Comparison of ENCODE assay signal across 1 cellular context in genomic region chr6:112029045-112029822, GRCh38.
TF ChIP-seq lines count a peak whose summit lies in the region.

No MANE protein-coding gene starts in this region.

TF ChIP-seq in HepG2, 621 proteins besides CTCF, POLR2A, EP300 and RAD21 (continued from another document):
- TF ChIP-seq ZNF280D (CRISPR knock-in tag; IDR thresholded peaks at IDR 0.05) (peak; percentile 62; the same call in 1 of the 2 replicates), YY1 (IDR thresholded peaks at IDR 0.05; ENCODE audit: insufficient read depth, insufficient replicate concordance, low read depth, low read length) (peak; percentile 92), PRDM10 (CRISPR knock-in tag; IDR thresholded peaks at IDR 0.05; ENCODE audit: low read depth) (no peak), HOXA5 (CRISPR knock-in tag; IDR thresholded peaks at IDR 0.05) (no peak), ZMYM3 (CRISPR knock-in tag; IDR thresholded peaks at IDR 0.05) (peak; percentile 13; the same call in 1 of the 2 replicates), GLMP (CRISPR knock-in tag; IDR thresholded peaks at IDR 0.05; ENCODE audit: borderline replicate concordance) (no peak), CBX5 (CRISPR knock-in tag; IDR thresholded peaks at IDR 0.05; ENCODE audit: borderline replicate concordance) (0 out of 2 replicates have a peak, but pooled peaks have one; percentile 23), NRL (CRISPR knock-in tag; IDR thresholded peaks at IDR 0.05; ENCODE audit: borderline replicate concordance) (no peak), ZNF644 (CRISPR knock-in tag; IDR thresholded peaks at IDR 0.05; ENCODE audit: low read depth) (peak; percentile 81), ZNF574 (CRISPR knock-in tag; IDR thresholded peaks at IDR 0.05) (peak; percentile 67), XRCC5 (optimal IDR thresholded peaks at IDR 0.05; ENCODE audit: low read length) (peak; percentile 36), ZFX (CRISPR knock-in tag; IDR thresholded peaks at IDR 0.05; ENCODE audit: low read depth) (peak; percentile 29; the same call in 1 of the 2 replicates), EHMT2 (IDR thresholded peaks at IDR 0.05; ENCODE audit: borderline replicate concordance, low read depth, low read length) (peak; percentile 71; the same call in 1 of the 2 replicates), ZNF710 (CRISPR knock-in tag; IDR thresholded peaks at IDR 0.05; ENCODE audit: borderline replicate concordance) (no peak), ZNF318 (CRISPR knock-in tag; IDR thresholded peaks at IDR 0.05) (0 out of 2 replicates have a peak, but pooled peaks have one; percentile 40), SMC3 (IDR thresholded peaks at IDR 0.05; ENCODE audit: low read length) (peak; percentile 81), SALL1 (CRISPR knock-in tag; IDR thresholded peaks at IDR 0.05) (peak; percentile 10; the same call in 1 of the 2 replicates), ZNF878 (CRISPR knock-in tag; IDR thresholded peaks at IDR 0.05) (0 out of 2 replicates have a peak, but pooled peaks have one; percentile 31), ZNF619 (CRISPR knock-in tag; IDR thresholded peaks at IDR 0.05) (0 out of 2 replicates have a peak, but pooled peaks have one; percentile 45), SMAD3 (CRISPR knock-in tag; IDR thresholded peaks at IDR 0.05) (peak; percentile 41; the same call in 1 of the 2 replicates), HMGXB4 (CRISPR knock-in tag; IDR thresholded peaks at IDR 0.05; ENCODE audit: borderline replicate concordance in 1 of 2, low read depth in 1 of 2) (peak; percentile 22 to 40; a peak in 1 of 4 replicates), HNRNPK (IDR thresholded peaks at IDR 0.05; ENCODE audit: low read depth, low read length, poor library complexity, severe bottlenecking) (no peak), RAD51 (IDR thresholded peaks at IDR 0.05; ENCODE audit: borderline replicate concordance) (0 out of 2 replicates have a peak, but pooled peaks have one; percentile 10)
